Comparison of ENCODE assay signal across 2 cellular contexts in genomic region chr1:165699577-165699976, GRCh38.
TF ChIP-seq lines count a peak whose summit lies in the region.

No MANE protein-coding gene starts in this region.

TF ChIP-seq in HCT116, 20 proteins besides CTCF, POLR2A, EP300 and RAD21:
- no peak for TF ChIP-seq JUND (IDR thresholded peaks at IDR 0.05)
- TF ChIP-seq EZH2 (IDR thresholded peaks at IDR 0.05) = no peak
- TF ChIP-seq SRF (IDR thresholded peaks at IDR 0.05; ENCODE audit: low read depth) = no peak
- no peak for TF ChIP-seq ZBTB33 (IDR thresholded peaks at IDR 0.05; ENCODE audit: extremely low read depth, insufficient replicate concordance, low read length)
- no peak for TF ChIP-seq SP1 (IDR thresholded peaks at IDR 0.05; ENCODE audit: low read depth)
- TF ChIP-seq, protein P1, sequence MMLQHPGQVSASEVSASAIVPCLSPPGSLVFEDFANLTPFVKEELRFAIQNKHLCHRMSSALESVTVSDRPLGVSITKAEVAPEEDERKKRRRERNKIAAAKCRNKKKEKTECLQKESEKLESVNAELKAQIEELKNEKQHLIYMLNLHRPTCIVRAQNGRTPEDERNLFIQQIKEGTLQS (IDR thresholded peaks at IDR 0.05) = no peak
- no peak for TF ChIP-seq REST (IDR thresholded peaks at IDR 0.05; ENCODE audit: low read depth)
- TF ChIP-seq CEBPB (IDR thresholded peaks at IDR 0.05; ENCODE audit: low read depth) = no peak
- TF ChIP-seq FOSL1 (IDR thresholded peaks at IDR 0.05; ENCODE audit: low read depth) = no peak
- no peak for TF ChIP-seq MAX (IDR thresholded peaks at IDR 0.05)
- no peak for TF ChIP-seq CBX3 (IDR thresholded peaks at IDR 0.05; ENCODE audit: low read depth)
- TF ChIP-seq POLR2AphosphoS5 (IDR thresholded peaks at IDR 0.05; ENCODE audit: low read depth, low read length) = no peak
- TF ChIP-seq TCF7L2 (IDR thresholded peaks at IDR 0.05; ENCODE audit: borderline replicate concordance, extremely low read depth, insufficient read depth, insufficient read length) = no peak
- TF ChIP-seq SIN3A (IDR thresholded peaks at IDR 0.05; ENCODE audit: low read depth) = no peak
- no peak for TF ChIP-seq ZFX (IDR thresholded peaks at IDR 0.05)
- no peak for TF ChIP-seq EGR1 (IDR thresholded peaks at IDR 0.05; ENCODE audit: low read depth)

TF ChIP-seq in SK-N-SH, 30 proteins besides CTCF, POLR2A, EP300 and RAD21:
- TF ChIP-seq GATA2 (CRISPR knock-in tag; IDR thresholded peaks at IDR 0.05) = no peak
- no peak for TF ChIP-seq MXI1 (IDR thresholded peaks at IDR 0.05; ENCODE audit: low read depth, low read length)
- no peak for TF ChIP-seq TEAD4 (IDR thresholded peaks at IDR 0.05; ENCODE audit: borderline replicate concordance, insufficient read depth)
- TF ChIP-seq FOSL2 (IDR thresholded peaks at IDR 0.05; ENCODE audit: borderline replicate concordance, low read depth) = no peak
- no peak for TF ChIP-seq JUND (IDR thresholded peaks at IDR 0.05)
- no peak for TF ChIP-seq NFIC (IDR thresholded peaks at IDR 0.05; ENCODE audit: borderline replicate concordance)
- no peak for TF ChIP-seq SMC3 (IDR thresholded peaks at IDR 0.05; ENCODE audit: low read depth, low read length)
- TF ChIP-seq MAX (IDR thresholded peaks at IDR 0.05; ENCODE audit: low read depth) = no peak
- TF ChIP-seq GABPA (IDR thresholded peaks at IDR 0.05; ENCODE audit: low read depth) = no peak
- TF ChIP-seq ZBTB33 (IDR thresholded peaks at IDR 0.05; ENCODE audit: borderline replicate concordance, low read depth) = no peak
- no peak for TF ChIP-seq ELF1 (IDR thresholded peaks at IDR 0.05)
- no peak for TF ChIP-seq REST (IDR thresholded peaks at IDR 0.05; ENCODE audit: low read depth, low read length)
- TF ChIP-seq RCOR1 (IDR thresholded peaks at IDR 0.05; ENCODE audit: low read length) = no peak
- no peak for TF ChIP-seq RXRA (IDR thresholded peaks at IDR 0.05; ENCODE audit: borderline replicate concordance, low read depth)
- TF ChIP-seq POLR2AphosphoS5 (IDR thresholded peaks at IDR 0.05; ENCODE audit: low read depth, low read length) = no peak
